In the genomic region with DNA sequence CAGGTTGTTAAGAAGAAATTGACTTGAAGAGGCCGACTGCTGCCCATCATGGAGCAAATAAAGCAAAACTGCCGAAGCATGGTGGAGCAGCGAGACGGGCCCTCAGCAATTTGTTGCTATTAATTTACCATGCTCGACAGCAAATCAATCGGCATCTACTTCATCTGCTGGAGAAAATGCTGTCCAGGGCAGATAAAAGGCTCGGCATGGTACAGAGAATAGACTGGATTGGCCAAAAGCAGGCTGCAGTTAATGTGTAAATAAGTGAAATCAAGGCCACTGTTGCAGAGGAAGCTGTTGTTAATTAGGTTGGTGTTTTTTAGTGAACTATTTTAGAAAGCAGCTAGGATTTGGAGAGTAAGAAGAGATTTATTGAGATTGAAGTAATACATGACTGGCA, we compare ENCODE assay signal across 29 cellular contexts. TPM values are rescaled to one million over a fixed set of nuclear protein-coding genes. Genes with fewer than 3 reads are reported as not detected.
DNase-seq lines count a peak whose midpoint lies in the region; ATAC-seq and TF ChIP-seq lines count a peak whose summit lies in the region.
"Had no signal": no experiment of that assay in that cellular context is flagged by ENCODE, and none has a peak within 500 bp of the region (broad histone marks: within the 10 kb centered on the region; RNA-seq: fewer than 3 reads in every experiment).

No MANE protein-coding gene starts in this region.

- no peak for ATAC-seq in T-helper 17 cell
- no peak for ATAC-seq in naive thymus-derived CD8-positive, alpha-beta T cell
- ATAC-seq in HG03521 (IDR thresholded peaks at IDR 0.05; ENCODE audit: unreplicated experiment) = no peak
- ATAC-seq: A549; HCT116; heart right ventricle; lower lobe of right lung; mucosa of descending colon; stimulated activated naive CD8-positive, alpha-beta T cell treated with anti-CD3 and anti-CD28 coated beads, Interleukin-15, amount 100 ng/mL, for 72 hours had no signal

- intact Hi-C loops in thyroid gland (cut with DNase I) = no loop called here

- TF ChIP-seq POLR2A in thyroid gland (IDR thresholded peaks at IDR 0.05) = no peak

- H3K27ac ChIP-seq in thyroid gland = no peak overlapping the region
- H3K27ac ChIP-seq: A549, coronary artery, lower lobe of right lung, tibial nerve had no signal

- H3K36me3 ChIP-seq in skeletal muscle satellite cell (ENCODE audit: insufficient read depth, low read length) (peaks cover 13% of the 10 kb centered on the region), thyroid gland (no peaks in the 10 kb centered on the region)
- H3K36me3 ChIP-seq: lower lobe of right lung, tibial nerve had no signal

- H3K4me1 ChIP-seq in skeletal muscle satellite cell (ENCODE audit: control insufficient read depth, insufficient read depth, low read length) (peaks cover 59% of the 10 kb centered on the region), thyroid gland (peaks cover 0 to under 1% of the 10 kb centered on the region in 2 donors)

- H3K4me3 Mint-ChIP-seq in activated naive CD4-positive, alpha-beta T cell treated with anti-CD3 and anti-CD28 coated beads, Interleukin-2, amount 50 U/mL, for 24 hours = peak overlapping the region; percentile 3
- no peak overlapping the region for H3K4me3 Mint-ChIP-seq in activated naive CD4-positive, alpha-beta T cell treated with anti-CD3 and anti-CD28 coated beads, Interleukin-2, amount 10 ng/mL, durations not matched to agents 7 days and 5 days
- no peak overlapping the region for H3K4me3 Mint-ChIP-seq in T-helper 17 cell
- H3K4me3 Mint-ChIP-seq in naive thymus-derived CD8-positive, alpha-beta T cell = peak overlapping the region in 4 of 10 donors; percentile 61 to 75 (median 72)
- H3K4me3 Mint-ChIP-seq: activated naive CD4-positive, alpha-beta T cell treated with anti-CD3 and anti-CD28 coated beads for 36 hours had no signal

- POLR2A ChIA-PET in naive thymus-derived CD8-positive, alpha-beta T cell (lab: Charles Lee) = interaction anchor here (8.6 kb wide), 1 partner anchor 9 kb away, joined by 75 read pairs; the partner anchor contains the start of gene TLE4

- no peak overlapping the region for H3K27ac Mint-ChIP-seq in activated naive CD4-positive, alpha-beta T cell treated with anti-CD3 and anti-CD28 coated beads, Interleukin-2, amount 50 U/mL, for 24 hours
- H3K27ac Mint-ChIP-seq in activated naive CD4-positive, alpha-beta T cell treated with anti-CD3 and anti-CD28 coated beads, Interleukin-2, amount 10 ng/mL, durations not matched to agents 7 days and 5 days = no peak overlapping the region
- H3K27ac Mint-ChIP-seq in T-helper 17 cell = peak overlapping the region; percentile 88
- H3K27ac Mint-ChIP-seq in naive thymus-derived CD8-positive, alpha-beta T cell = peak overlapping the region; percentile 42 to 95 (median 82)
- H3K27ac Mint-ChIP-seq: activated naive CD4-positive, alpha-beta T cell treated with anti-CD3 and anti-CD28 coated beads for 36 hours; stimulated activated naive CD8-positive, alpha-beta T cell treated with anti-CD3 and anti-CD28 coated beads, Interleukin-15, amount 100 ng/mL, for 72 hours had no signal

- no peak for TF ChIP-seq CTCF in thyroid gland (IDR thresholded peaks at IDR 0.05)

- peaks cover 3% of the 10 kb centered on the region for H3K36me3 Mint-ChIP-seq in activated naive CD4-positive, alpha-beta T cell treated with anti-CD3 and anti-CD28 coated beads, Interleukin-2, amount 50 U/mL, for 24 hours
- H3K36me3 Mint-ChIP-seq in activated naive CD4-positive, alpha-beta T cell treated with anti-CD3 and anti-CD28 coated beads, Interleukin-2, amount 10 ng/mL, durations not matched to agents 7 days and 5 days = peaks cover 59% of the 10 kb centered on the region
- H3K36me3 Mint-ChIP-seq in T-helper 17 cell (ENCODE audit: low read depth) = peaks cover 2% of the 10 kb centered on the region
- peaks cover 0 to 34% (median 2%) of the 10 kb centered on the region in 3 donors for H3K36me3 Mint-ChIP-seq in naive thymus-derived CD8-positive, alpha-beta T cell

- CTCF ChIA-PET in activated naive CD4-positive, alpha-beta T cell treated with anti-CD3 and anti-CD28 coated beads, Interleukin-2, amount 10 ng/mL, durations not matched to agents 7 days and 5 days (lab: Charles Lee) = interaction anchor here (0.7 kb wide), 1 partner anchor 1553 kb away, joined by 3 read pairs; no protein-coding TSS in a partner anchor

- H3K4me1 Mint-ChIP-seq in activated naive CD4-positive, alpha-beta T cell treated with anti-CD3 and anti-CD28 coated beads, Interleukin-2, amount 50 U/mL, for 24 hours = peaks cover 99% of the 10 kb centered on the region
- H3K4me1 Mint-ChIP-seq in activated naive CD4-positive, alpha-beta T cell treated with anti-CD3 and anti-CD28 coated beads, Interleukin-2, amount 10 ng/mL, durations not matched to agents 7 days and 5 days = peaks cover 75% of the 10 kb centered on the region
- peaks cover 79% of the 10 kb centered on the region for H3K4me1 Mint-ChIP-seq in T-helper 17 cell
- H3K4me1 Mint-ChIP-seq in naive thymus-derived CD8-positive, alpha-beta T cell = peaks cover 53 to 95% (median 93%) of the 10 kb centered on the region in 4 donors

- 93 to 96% methylated on average over 7 of the region's 7 CpGs for WGBS in thyroid gland, 2 donors

- peak overlapping the region; percentile 26 for H3K4me2 ChIP-seq in skeletal muscle satellite cell (ENCODE audit: low read length)
- H3K4me2 ChIP-seq: A549 had no signal

- no peaks in the 10 kb centered on the region for H3K9me3 Mint-ChIP-seq in activated naive CD4-positive, alpha-beta T cell treated with anti-CD3 and anti-CD28 coated beads, Interleukin-2, amount 50 U/mL, for 24 hours
- no peaks in the 10 kb centered on the region for H3K9me3 Mint-ChIP-seq in activated naive CD4-positive, alpha-beta T cell treated with anti-CD3 and anti-CD28 coated beads, Interleukin-2, amount 10 ng/mL, durations not matched to agents 7 days and 5 days
- no peaks in the 10 kb centered on the region for H3K9me3 Mint-ChIP-seq in naive thymus-derived CD8-positive, alpha-beta T cell
- H3K9me3 Mint-ChIP-seq: activated naive CD4-positive, alpha-beta T cell treated with anti-CD3 and anti-CD28 coated beads for 36 hours; stimulated activated naive CD8-positive, alpha-beta T cell treated with anti-CD3 and anti-CD28 coated beads, Interleukin-15, amount 100 ng/mL, for 72 hours had no signal

- no peaks in the 10 kb centered on the region for H3K9me3 ChIP-seq in T-helper 17 cell (ENCODE audit: control insufficient read depth, low read length, poor library complexity, severe bottlenecking)
- H3K9me3 ChIP-seq in skeletal muscle satellite cell (replicated peaks; ENCODE audit: low read length) = no peaks in the 10 kb centered on the region
- H3K9me3 ChIP-seq in thyroid gland = no peaks in the 10 kb centered on the region
- H3K9me3 ChIP-seq: A549, heart right ventricle, lower lobe of right lung, mucosa of descending colon, tibial nerve had no signal

- no peak for DNase-seq in activated naive CD4-positive, alpha-beta T cell treated with anti-CD3 and anti-CD28 coated beads, Interleukin-2, amount 10 ng/mL, durations not matched to agents 7 days and 5 days
- DNase-seq in T-helper 17 cell (no peak), thyroid gland (no peak)
- DNase-seq in naive thymus-derived CD8-positive, alpha-beta T cell = no peak
- DNase-seq in activated CD4-positive, CD25-positive, alpha-beta regulatory T cell (lab: John Stamatoyannopoulos, UW) = no peak
- DNase-seq: activated CD4-positive, alpha-beta T cell treated with anti-CD3 and anti-CD28 coated beads for 48 hours; activated naive CD4-positive, alpha-beta T cell treated with anti-CD3 and anti-CD28 coated beads for 36 hours; Calu3; effector memory CD4-positive, alpha-beta T cell; foreskin melanocyte; heart right ventricle; KG1; kidney glomerular epithelial cell; lower lobe of right lung; MM.1S; mucosa of descending colon; NCI-H1417; NCI-H2081; NCI-H446; small intestine; stimulated activated CD8-positive, alpha-beta memory T cell treated with anti-CD3 and anti-CD28 coated beads, Interleukin-4, amount 100 ng/mL, for 48 hours; stimulated activated naive CD8-positive, alpha-beta T cell treated with anti-CD3 and anti-CD28 coated beads, Interleukin-15, amount 100 ng/mL, for 72 hours had no signal

- no peaks in the 10 kb centered on the region for H3K27me3 ChIP-seq in skeletal muscle satellite cell (ENCODE audit: control insufficient read depth, insufficient read depth, low read length)
- no peaks in the 10 kb centered on the region for H3K27me3 ChIP-seq in thyroid gland
- H3K27me3 ChIP-seq: heart right ventricle, tibial nerve had no signal

- H3K4me3 ChIP-seq in skeletal muscle satellite cell (ENCODE audit: low read length) (no peak overlapping the region), thyroid gland (replicated peaks in 1 of 3) (no peak overlapping the region)
- H3K4me3 ChIP-seq: A549, coronary artery, heart right ventricle, lower lobe of right lung, mucosa of descending colon, tibial nerve had no signal

- H3K9ac ChIP-seq in skeletal muscle satellite cell (ENCODE audit: low read depth, low read length) = no peak overlapping the region

- no peaks in the 10 kb centered on the region for H3K27me3 Mint-ChIP-seq in activated naive CD4-positive, alpha-beta T cell treated with anti-CD3 and anti-CD28 coated beads, Interleukin-2, amount 50 U/mL, for 24 hours
- no peaks in the 10 kb centered on the region for H3K27me3 Mint-ChIP-seq in activated naive CD4-positive, alpha-beta T cell treated with anti-CD3 and anti-CD28 coated beads, Interleukin-2, amount 10 ng/mL, durations not matched to agents 7 days and 5 days
- H3K27me3 Mint-ChIP-seq in T-helper 17 cell = no peaks in the 10 kb centered on the region
- no peaks in the 10 kb centered on the region for H3K27me3 Mint-ChIP-seq in naive thymus-derived CD8-positive, alpha-beta T cell
- H3K27me3 Mint-ChIP-seq: stimulated activated naive CD8-positive, alpha-beta T cell treated with anti-CD3 and anti-CD28 coated beads, Interleukin-15, amount 100 ng/mL, for 72 hours had no signal

RNA-seq across cellular contexts. Expression of gene TLE4, which starts 8.3 kb away (rescaled TPM):
- total RNA-seq in T-helper 17 cell = 100 to 1,000 TPM; 104 to 154 TPM
- total RNA-seq in naive thymus-derived CD8-positive, alpha-beta T cell = 100 to 1,000 TPM; 101 to 110 TPM
- polyA plus RNA-seq in naive thymus-derived CD8-positive, alpha-beta T cell = 10 to 100 TPM; 25.3 to 37.8 (median 35.6) TPM
- total RNA-seq in skeletal muscle satellite cell (2012; rRNA removed) = 5.6 and 12.9 TPM in 2 replicates
- 10 to 100 TPM; 40.3 to 64.2 (median 52.8) TPM for total RNA-seq in thyroid gland

Comparison
In these comparisons a context has a peak if more than half of its experiments do, and no peak if none do; other contexts are left out.
1. H3K27ac Mint-ChIP-seq: peak in T-helper 17 cell (single experiment) and naive thymus-derived CD8-positive, alpha-beta T cell (10 of 10); none in activated naive CD4-positive, alpha-beta T cell treated with anti-CD3 and anti-CD28 coated beads, Interleukin-2, amount 50 U/mL, for 24 hours (single experiment) and activated naive CD4-positive, alpha-beta T cell treated with anti-CD3 and anti-CD28 coated beads, Interleukin-2, amount 10 ng/mL, durations not matched to agents 7 days and 5 days (single experiment).